Comparison of ENCODE assay signal across 10 cellular contexts in genomic region chr16:3509470-3509928, GRCh38. TPM values are rescaled to one million over a fixed set of nuclear protein-coding genes. Genes with fewer than 3 reads are reported as not detected.
A peak's percentile ranks its signal among the peaks of the same experiment; 100 is the strongest.
DNase-seq lines count a peak whose midpoint lies in the region; ATAC-seq, FAIRE-seq and TF ChIP-seq lines count a peak whose summit lies in the region.
"Had no signal": no experiment of that assay in that cellular context is flagged by ENCODE, and none has a peak within 500 bp of the region (broad histone marks: within the 10 kb centered on the region; RNA-seq: fewer than 3 reads in every experiment).

No MANE protein-coding gene starts in this region.

- H3K27ac Mint-ChIP-seq in activated naive CD8-positive, alpha-beta T cell treated with anti-CD3 and anti-CD28 coated beads, Interleukin-2, amount 10 ng/mL, durations not matched to agents 7 days and 5 days = peak overlapping the region; percentile 77

- ATAC-seq in activated naive CD8-positive, alpha-beta T cell treated with anti-CD3 and anti-CD28 coated beads, Interleukin-2, amount 10 ng/mL, durations not matched to agents 7 days and 5 days (ENCODE audit: low read depth) = peak; percentile 94
- ATAC-seq in HG02588 (IDR thresholded peaks at IDR 0.05; ENCODE audit: unreplicated experiment) (no peak), HG02884 (IDR thresholded peaks at IDR 0.05; ENCODE audit: unreplicated experiment) (no peak)

- POLR2A ChIA-PET in activated naive CD8-positive, alpha-beta T cell treated with anti-CD3 and anti-CD28 coated beads, Interleukin-2, amount 10 ng/mL, durations not matched to agents 7 days and 5 days (lab: Charles Lee) = interaction anchor here (0.6 to 2.2 kb wide), 5 partner anchors 8 to 432 kb away, joined by 3 to 5 read pairs (median 3); partner anchors contain the start of genes CLUAP1 and SLX4

- peaks cover 40% of the 10 kb centered on the region for H3K36me3 Mint-ChIP-seq in activated naive CD8-positive, alpha-beta T cell treated with anti-CD3 and anti-CD28 coated beads, Interleukin-2, amount 10 ng/mL, durations not matched to agents 7 days and 5 days

- H3K4me1 Mint-ChIP-seq in activated naive CD8-positive, alpha-beta T cell treated with anti-CD3 and anti-CD28 coated beads, Interleukin-2, amount 10 ng/mL, durations not matched to agents 7 days and 5 days = peaks cover 44% of the 10 kb centered on the region

- no peaks in the 10 kb centered on the region for H3K27me3 Mint-ChIP-seq in activated naive CD8-positive, alpha-beta T cell treated with anti-CD3 and anti-CD28 coated beads, Interleukin-2, amount 10 ng/mL, durations not matched to agents 7 days and 5 days

- TF ChIP-seq POLR2A in GM12891 (IDR thresholded peaks at IDR 0.05; ENCODE audit: low read depth, low read length) = no peak

- H3K4me3 Mint-ChIP-seq in activated naive CD8-positive, alpha-beta T cell treated with anti-CD3 and anti-CD28 coated beads, Interleukin-2, amount 10 ng/mL, durations not matched to agents 7 days and 5 days = peak overlapping the region; percentile 47

- peak; percentile 66 for DNase-seq in GM12891 (ENCODE audit: insufficient read length, low spot score)
- peak; percentile 32 to 90 (median 61) for DNase-seq in T-helper 1 cell
- DNase-seq in activated naive CD8-positive, alpha-beta T cell treated with anti-CD3 and anti-CD28 coated beads, Interleukin-2, amount 10 ng/mL, durations not matched to agents 7 days and 5 days = peak; percentile 73
- peak; percentile 76 for DNase-seq in stimulated activated CD4-positive, alpha-beta T cell treated with anti-CD3 and anti-CD28 coated beads, Interleukin-15, amount 100 ng/mL, for 24 hours
- DNase-seq in NCI-H748 treated with DMSO at 0.1 percent for 48 hours (lab: John Stamatoyannopoulos, UW) = no peak
- DNase-seq in NAMALWA (ENCODE audit: low spot score) = no peak
- DNase-seq: heart right ventricle had no signal

- H3K9me3 Mint-ChIP-seq in activated naive CD8-positive, alpha-beta T cell treated with anti-CD3 and anti-CD28 coated beads, Interleukin-2, amount 10 ng/mL, durations not matched to agents 7 days and 5 days = no peaks in the 10 kb centered on the region

- FAIRE-seq in GM12891 (lab: Jason Lieb, UNC) = peak; percentile 91

TF ChIP-seq in GM12891, 5 proteins besides CTCF, POLR2A, EP300 and RAD21:
- TF ChIP-seq POLR2AphosphoS5 (IDR thresholded peaks at IDR 0.05; ENCODE audit: low read depth, low read length) = no peak
- no peak for TF ChIP-seq PAX5 (IDR thresholded peaks at IDR 0.05; ENCODE audit: insufficient read depth, low read length, severe bottlenecking)
- TF ChIP-seq TAF1 (IDR thresholded peaks at IDR 0.05; ENCODE audit: low read depth, low read length) = no peak
- TF ChIP-seq SPI1 (IDR thresholded peaks at IDR 0.05; ENCODE audit: low read depth, low read length) = no peak
- no peak for TF ChIP-seq POU2F2 (IDR thresholded peaks at IDR 0.05; ENCODE audit: low read depth, low read length)

RNA-seq across cellular contexts. Expression of gene CLUAP1, which starts 8.7 kb away (rescaled TPM):
- 5.7 TPM for polyA plus RNA-seq in GM12891 (2012; ENCODE audit: low read depth, missing spikeins)
- 10 to 100 TPM; 22.9 to 26.8 TPM for total RNA-seq in activated naive CD8-positive, alpha-beta T cell treated with anti-CD3 and anti-CD28 coated beads, Interleukin-2, amount 10 ng/mL, durations not matched to agents 7 days and 5 days

RNA-seq across cellular contexts. Expression of gene C16orf90, which starts 14.2 kb away (rescaled TPM):
- polyA plus RNA-seq in GM12891 (2012; ENCODE audit: low read depth, missing spikeins) = not detected
- not detected for total RNA-seq in activated naive CD8-positive, alpha-beta T cell treated with anti-CD3 and anti-CD28 coated beads, Interleukin-2, amount 10 ng/mL, durations not matched to agents 7 days and 5 days
- total RNA-seq: heart right ventricle; T-helper 1 cell treated with Interleukin-12 subunit alpha and Interleukin-12 subunit beta and Interleukin-4 antibody, amounts not matched to agents 30 ng/mL and 1 ng/mL, for 36 hours had no signal
- polyA plus RNA-seq: heart right ventricle had no signal

Comparison
In these comparisons a context has a peak if more than half of its experiments do, and no peak if none do; other contexts are left out.
1. DNase-seq: peak in GM12891 (single experiment), T-helper 1 cell (5 of 5), activated naive CD8-positive, alpha-beta T cell treated with anti-CD3 and anti-CD28 coated beads, Interleukin-2, amount 10 ng/mL, durations not matched to agents 7 days and 5 days (single experiment) and stimulated activated CD4-positive, alpha-beta T cell treated with anti-CD3 and anti-CD28 coated beads, Interleukin-15, amount 100 ng/mL, for 24 hours (single experiment); none in NCI-H748 treated with DMSO at 0.1 percent for 48 hours (single experiment) and NAMALWA (single experiment).